8 cellular contexts compared by ENCODE assay signal in the genomic region with DNA sequence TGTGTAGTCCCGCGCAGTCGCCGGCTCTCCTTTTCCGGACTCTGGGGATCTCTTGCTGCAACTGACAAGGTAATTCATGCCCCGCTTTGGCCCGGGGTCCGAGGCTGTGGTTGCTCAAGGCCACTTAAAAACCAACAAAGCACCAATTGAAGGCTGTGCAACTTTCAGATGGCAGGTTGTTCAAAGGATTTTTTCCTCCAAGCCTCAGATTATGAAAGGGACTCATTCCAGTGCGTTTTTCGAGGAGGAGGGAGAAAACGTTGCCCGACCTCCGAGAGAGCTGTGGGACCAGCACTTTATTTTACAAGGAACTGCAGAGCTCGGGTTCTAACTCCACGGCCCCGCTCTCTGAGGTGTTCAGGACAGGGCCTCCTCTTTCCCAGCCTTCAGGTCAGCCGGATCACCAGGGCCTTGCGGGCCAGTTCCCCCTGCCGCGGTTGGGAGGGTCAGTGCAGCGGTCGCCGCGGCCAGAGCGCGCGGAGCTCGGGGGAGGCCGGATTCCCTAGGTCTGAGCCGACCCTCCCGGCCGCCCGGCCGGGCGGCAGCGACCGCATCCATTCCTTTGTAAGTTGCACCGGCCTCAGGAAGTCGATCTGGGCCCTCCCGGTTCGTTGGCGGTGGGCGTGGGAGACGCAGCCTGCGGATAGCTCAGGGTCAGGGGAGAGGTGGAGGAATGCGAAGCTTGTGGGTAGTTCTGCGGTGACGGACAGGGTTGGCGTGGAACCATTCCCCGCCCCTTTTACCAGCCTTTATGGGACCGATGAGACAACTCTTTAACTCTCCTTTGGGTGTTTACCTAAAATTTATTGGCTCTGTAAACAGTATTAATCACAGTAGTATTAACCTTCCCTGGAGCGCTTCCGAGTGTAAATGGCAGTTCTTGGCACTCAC. TPM values are rescaled to one million over a fixed set of nuclear protein-coding genes. Genes with fewer than 3 reads are reported as not detected.
DNase-seq lines count a peak whose midpoint lies in the region; ATAC-seq lines count a peak whose summit lies in the region.

No MANE protein-coding gene starts in this region.

- peak overlapping the region; percentile 88 for H3K4me3 ChIP-seq in SJSA1

- peaks cover 15% of the 10 kb centered on the region for H3K4me1 ChIP-seq in SJSA1 (replicated peaks)

- intact Hi-C loops in dendritic cell treated with granulocyte-macrophage colony-stimulating factor and Interleukin-4, amounts not matched to agents 40 ng/mL and 50 ng/mL, for 4 days (cut with micrococcal nuclease), result loop anchor here (5.0 kb wide), 2 partner anchors 56 to 196 kb away; no protein-coding TSS in a partner anchor

- H3K36me3 ChIP-seq in SJSA1, result peaks cover 28% of the 10 kb centered on the region

- H3K27me3 ChIP-seq in SJSA1 (replicated peaks), result no peaks in the 10 kb centered on the region

- ATAC-seq in stimulated activated naive CD8-positive, alpha-beta T cell treated with anti-CD3 and anti-CD28 coated beads, Interleukin-15, Interleukin-2, amounts not matched to agents 100 U/mL and 50 U/mL, for 24 hours, result no peak
- ATAC-seq in GM21367 (IDR thresholded peaks at IDR 0.05; ENCODE audit: unreplicated experiment), result no peak

- H3K4me3 Mint-ChIP-seq in dendritic cell treated with granulocyte-macrophage colony-stimulating factor and Interleukin-4, amounts not matched to agents 40 ng/mL and 50 ng/mL, for 4 days, result peak overlapping the region; percentile 95

- H3K27ac ChIP-seq in SJSA1, result peak overlapping the region; percentile 74

- peak overlapping the region; percentile 94 for H3K27ac Mint-ChIP-seq in dendritic cell treated with granulocyte-macrophage colony-stimulating factor and Interleukin-4, amounts not matched to agents 40 ng/mL and 50 ng/mL, for 4 days

- H3K36me3 Mint-ChIP-seq in dendritic cell treated with granulocyte-macrophage colony-stimulating factor and Interleukin-4, amounts not matched to agents 40 ng/mL and 50 ng/mL, for 4 days (ENCODE audit: low read depth), result peaks cover 52% of the 10 kb centered on the region

- H3K27me3 Mint-ChIP-seq in dendritic cell treated with granulocyte-macrophage colony-stimulating factor and Interleukin-4, amounts not matched to agents 40 ng/mL and 50 ng/mL, for 4 days, result no peaks in the 10 kb centered on the region

- H3K9me3 Mint-ChIP-seq in dendritic cell treated with granulocyte-macrophage colony-stimulating factor and Interleukin-4, amounts not matched to agents 40 ng/mL and 50 ng/mL, for 4 days, result no peaks in the 10 kb centered on the region

- DNase-seq in activated naive CD4-positive, alpha-beta T cell treated with anti-CD3 and anti-CD28 coated beads, Interleukin-2, amount 50 U/mL, for 16 hours, result peak; percentile 10
- DNase-seq in activated naive CD4-positive, alpha-beta T cell treated with Interleukin-2 at 50 U/mL for 16 hours, result no peak
- peak; percentile 91 to 93 for DNase-seq in SJSA1 (ENCODE audit: low read depth in 1 of 2, low spot score in 2 of 2)
- peak; percentile 94 for DNase-seq in left kidney (ENCODE audit: low read depth, low spot score)
- DNase-seq in stimulated activated naive CD8-positive, alpha-beta T cell treated with anti-CD3 and anti-CD28 coated beads, Interleukin-15, Interleukin-2, amounts not matched to agents 100 U/mL and 50 U/mL, for 24 hours, result peak; percentile 18
- DNase-seq in NCI-H2029 (lab: John Stamatoyannopoulos, UW), result no peak

- H3K9me3 ChIP-seq in SJSA1 (replicated peaks), result no peaks in the 10 kb centered on the region

- H3K4me1 Mint-ChIP-seq in dendritic cell treated with granulocyte-macrophage colony-stimulating factor and Interleukin-4, amounts not matched to agents 40 ng/mL and 50 ng/mL, for 4 days (ENCODE audit: low read depth), result peaks cover 29% of the 10 kb centered on the region

RNA-seq across cellular contexts. Expression of a gene that starts 1.6 kb away (rescaled TPM):
- 113 and 143 TPM in 2 replicates for total RNA-seq in SJSA1 (2014; rRNA removed; shearing (Covaris generic))

Comparison
In these comparisons a context has a peak if more than half of its experiments do, and no peak if none do; other contexts are left out.
1. DNase-seq: peak in activated naive CD4-positive, alpha-beta T cell treated with anti-CD3 and anti-CD28 coated beads, Interleukin-2, amount 50 U/mL, for 16 hours (single experiment), SJSA1 (2 of 2), left kidney (single experiment) and stimulated activated naive CD8-positive, alpha-beta T cell treated with anti-CD3 and anti-CD28 coated beads, Interleukin-15, Interleukin-2, amounts not matched to agents 100 U/mL and 50 U/mL, for 24 hours (single experiment); none in activated naive CD4-positive, alpha-beta T cell treated with Interleukin-2 at 50 U/mL for 16 hours (single experiment) and NCI-H2029 (single experiment).